Comparison of ENCODE assay signal across 8 cellular contexts in genomic region chr2:96264086-96264485, GRCh38. TPM values are rescaled to one million over a fixed set of nuclear protein-coding genes. Genes with fewer than 3 reads are reported as not detected.
DNase-seq lines count a peak whose midpoint lies in the region; ATAC-seq lines count a peak whose summit lies in the region.

No MANE protein-coding gene starts in this region.

- no peaks in the 10 kb centered on the region for H3K27me3 Mint-ChIP-seq in T-helper 2 cell treated with Interferon-gamma antibody and Interleukin-4, amounts not matched to agents 5 μg/mL and 100 μg/mL, for 36 hours (ENCODE audit: low read depth)
- H3K27me3 Mint-ChIP-seq in activated T-helper 17 cell treated with anti-CD3 and anti-CD28 coated beads, Interleukin-2, amount 50 U/mL, for 72 hours = no peaks in the 10 kb centered on the region
- H3K27me3 Mint-ChIP-seq in stimulated activated memory B cell treated with anti-CD40 and anti-IgM and Interleukin-4, amounts not matched to agents 10 μg/mL and 1 μg/mL and 100 μg/mL, for 72 hours = no peaks in the 10 kb centered on the region

- peaks cover 41% of the 10 kb centered on the region for H3K4me1 Mint-ChIP-seq in T-helper 2 cell treated with Interferon-gamma antibody and Interleukin-4, amounts not matched to agents 5 μg/mL and 100 μg/mL, for 36 hours (ENCODE audit: low read depth)
- peaks cover 36% of the 10 kb centered on the region for H3K4me1 Mint-ChIP-seq in activated T-helper 17 cell treated with anti-CD3 and anti-CD28 coated beads, Interleukin-2, amount 50 U/mL, for 72 hours
- peaks cover 64% of the 10 kb centered on the region for H3K4me1 Mint-ChIP-seq in stimulated activated memory B cell treated with anti-CD40 and anti-IgM and Interleukin-4, amounts not matched to agents 10 μg/mL and 1 μg/mL and 100 μg/mL, for 72 hours

- no peak for DNase-seq in T-helper 2 cell treated with Interferon-gamma antibody and Interleukin-4, amounts not matched to agents 5 μg/mL and 100 μg/mL, for 36 hours (ENCODE audit: low spot score)
- DNase-seq in T-helper 2 cell (no peak), hepatic stellate cell (ENCODE audit: low spot score) (peak; percentile 38), RKO (ENCODE audit: low spot score) (no peak)

- no peaks in the 10 kb centered on the region for H3K9me3 Mint-ChIP-seq in T-helper 2 cell treated with Interferon-gamma antibody and Interleukin-4, amounts not matched to agents 5 μg/mL and 100 μg/mL, for 36 hours
- H3K9me3 Mint-ChIP-seq in activated T-helper 17 cell treated with anti-CD3 and anti-CD28 coated beads, Interleukin-2, amount 50 U/mL, for 72 hours = no peaks in the 10 kb centered on the region
- no peaks in the 10 kb centered on the region for H3K9me3 Mint-ChIP-seq in stimulated activated memory B cell treated with anti-CD40 and anti-IgM and Interleukin-4, amounts not matched to agents 10 μg/mL and 1 μg/mL and 100 μg/mL, for 72 hours

- H3K27ac Mint-ChIP-seq in T-helper 2 cell treated with Interferon-gamma antibody and Interleukin-4, amounts not matched to agents 5 μg/mL and 100 μg/mL, for 36 hours = peak overlapping the region; percentile 68
- H3K27ac Mint-ChIP-seq in activated T-helper 17 cell treated with anti-CD3 and anti-CD28 coated beads, Interleukin-2, amount 50 U/mL, for 72 hours = peak overlapping the region; percentile 78
- H3K27ac Mint-ChIP-seq in stimulated activated memory B cell treated with anti-CD40 and anti-IgM and Interleukin-4, amounts not matched to agents 10 μg/mL and 1 μg/mL and 100 μg/mL, for 72 hours = peak overlapping the region; percentile 87

- no peak for ATAC-seq in activated T-helper 17 cell treated with anti-CD3 and anti-CD28 coated beads, Interleukin-2, amount 50 U/mL, for 72 hours (replicated peaks)
- ATAC-seq in stimulated activated memory B cell treated with anti-CD40 and anti-IgM and Interleukin-4, amounts not matched to agents 10 μg/mL and 1 μg/mL and 100 μg/mL, for 72 hours = no peak
- ATAC-seq in esophagus mucosa (no peak), HG02588 (IDR thresholded peaks at IDR 0.05; ENCODE audit: unreplicated experiment) (no peak)

- peaks cover 46% of the 10 kb centered on the region for H3K36me3 Mint-ChIP-seq in T-helper 2 cell treated with Interferon-gamma antibody and Interleukin-4, amounts not matched to agents 5 μg/mL and 100 μg/mL, for 36 hours (ENCODE audit: low read depth)
- peaks cover 76% of the 10 kb centered on the region for H3K36me3 Mint-ChIP-seq in activated T-helper 17 cell treated with anti-CD3 and anti-CD28 coated beads, Interleukin-2, amount 50 U/mL, for 72 hours (ENCODE audit: low read depth)
- H3K36me3 Mint-ChIP-seq in stimulated activated memory B cell treated with anti-CD40 and anti-IgM and Interleukin-4, amounts not matched to agents 10 μg/mL and 1 μg/mL and 100 μg/mL, for 72 hours = peaks cover 26% of the 10 kb centered on the region

- peak overlapping the region; percentile 84 for H3K4me3 Mint-ChIP-seq in T-helper 2 cell treated with Interferon-gamma antibody and Interleukin-4, amounts not matched to agents 5 μg/mL and 100 μg/mL, for 36 hours
- H3K4me3 Mint-ChIP-seq in activated T-helper 17 cell treated with anti-CD3 and anti-CD28 coated beads, Interleukin-2, amount 50 U/mL, for 72 hours = peak overlapping the region; percentile 92
- peak overlapping the region; percentile 99 for H3K4me3 Mint-ChIP-seq in stimulated activated memory B cell treated with anti-CD40 and anti-IgM and Interleukin-4, amounts not matched to agents 10 μg/mL and 1 μg/mL and 100 μg/mL, for 72 hours

RNA-seq across cellular contexts. Expression of gene TMEM127, which starts 1.7 kb away (rescaled TPM):
- total RNA-seq in activated T-helper 17 cell treated with anti-CD3 and anti-CD28 coated beads, Interleukin-2, amount 50 U/mL, for 72 hours = 10 to 100 TPM; 23.8 to 25.4 TPM
- 34.3 TPM for total RNA-seq in esophagus mucosa

RNA-seq across cellular contexts. Expression of gene CIAO1, which starts 1.9 kb away (rescaled TPM):
- total RNA-seq in activated T-helper 17 cell treated with anti-CD3 and anti-CD28 coated beads, Interleukin-2, amount 50 U/mL, for 72 hours = 10 to 100 TPM; 71.4 to 81.3 TPM
- 43.2 TPM for total RNA-seq in esophagus mucosa

RNA-seq across cellular contexts. Expression of gene SNRNP200, which starts 41.3 kb away (rescaled TPM):
- total RNA-seq in activated T-helper 17 cell treated with anti-CD3 and anti-CD28 coated beads, Interleukin-2, amount 50 U/mL, for 72 hours = 100 to 1,000 TPM; 155 to 198 TPM
- total RNA-seq in esophagus mucosa = 66.6 TPM

RNA-seq across cellular contexts. Expression of gene STARD7, which starts 55.5 kb away (rescaled TPM):
- total RNA-seq in activated T-helper 17 cell treated with anti-CD3 and anti-CD28 coated beads, Interleukin-2, amount 50 U/mL, for 72 hours = 100 to 1,000 TPM; 140 to 190 TPM
- total RNA-seq in esophagus mucosa = 66.1 TPM
